ENCODE assay signal across 1 cellular context in the genomic region with DNA sequence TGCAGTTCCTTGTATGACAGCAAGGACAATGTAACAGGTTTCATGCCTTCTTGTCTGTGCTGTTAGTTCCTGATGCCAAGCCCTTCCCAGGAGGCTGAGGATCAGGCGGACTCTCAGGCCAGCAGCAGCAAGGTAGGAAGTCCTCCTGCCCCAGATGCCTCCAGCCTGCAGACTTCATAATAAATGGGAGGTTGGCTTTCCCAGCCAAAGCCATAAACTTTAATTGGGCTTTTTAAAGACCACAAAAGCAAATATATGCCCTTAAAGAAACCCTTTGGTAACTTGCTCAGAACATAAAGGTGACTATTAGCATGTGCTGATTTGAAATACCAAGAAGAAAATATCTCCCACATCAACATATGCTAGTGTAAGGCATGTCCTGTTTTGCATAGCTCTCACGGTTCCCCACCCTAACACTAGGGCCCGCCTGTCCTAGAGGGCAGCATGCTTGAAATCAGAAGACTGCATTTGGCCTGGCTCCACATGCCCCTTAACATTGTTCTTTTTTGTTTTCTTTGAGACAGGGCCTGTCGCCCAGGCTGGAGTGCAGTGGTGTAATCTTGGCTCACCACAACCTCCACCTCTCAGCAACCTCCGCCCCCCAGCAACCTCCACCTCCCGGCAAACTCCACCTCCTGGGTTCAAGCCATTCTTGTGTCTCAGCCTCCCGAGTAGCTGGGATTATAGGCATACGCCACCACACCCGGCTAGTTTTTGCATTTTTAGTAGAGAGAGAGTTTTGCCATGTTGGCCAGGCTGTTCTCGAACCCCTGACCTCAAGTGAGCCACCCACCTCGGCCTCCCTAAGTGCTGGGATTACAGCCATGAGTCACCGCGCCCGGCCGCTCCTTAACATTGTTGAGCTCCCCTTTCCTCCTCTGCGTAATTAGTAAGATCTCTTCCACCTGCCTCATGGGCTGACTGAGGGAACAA.
TF ChIP-seq lines count a peak whose summit lies in the region.

No MANE protein-coding gene starts in this region.

TF ChIP-seq in GM23338, 12 proteins besides CTCF, POLR2A, EP300 and RAD21 (continued from another document):
- TF ChIP-seq, protein P1, sequence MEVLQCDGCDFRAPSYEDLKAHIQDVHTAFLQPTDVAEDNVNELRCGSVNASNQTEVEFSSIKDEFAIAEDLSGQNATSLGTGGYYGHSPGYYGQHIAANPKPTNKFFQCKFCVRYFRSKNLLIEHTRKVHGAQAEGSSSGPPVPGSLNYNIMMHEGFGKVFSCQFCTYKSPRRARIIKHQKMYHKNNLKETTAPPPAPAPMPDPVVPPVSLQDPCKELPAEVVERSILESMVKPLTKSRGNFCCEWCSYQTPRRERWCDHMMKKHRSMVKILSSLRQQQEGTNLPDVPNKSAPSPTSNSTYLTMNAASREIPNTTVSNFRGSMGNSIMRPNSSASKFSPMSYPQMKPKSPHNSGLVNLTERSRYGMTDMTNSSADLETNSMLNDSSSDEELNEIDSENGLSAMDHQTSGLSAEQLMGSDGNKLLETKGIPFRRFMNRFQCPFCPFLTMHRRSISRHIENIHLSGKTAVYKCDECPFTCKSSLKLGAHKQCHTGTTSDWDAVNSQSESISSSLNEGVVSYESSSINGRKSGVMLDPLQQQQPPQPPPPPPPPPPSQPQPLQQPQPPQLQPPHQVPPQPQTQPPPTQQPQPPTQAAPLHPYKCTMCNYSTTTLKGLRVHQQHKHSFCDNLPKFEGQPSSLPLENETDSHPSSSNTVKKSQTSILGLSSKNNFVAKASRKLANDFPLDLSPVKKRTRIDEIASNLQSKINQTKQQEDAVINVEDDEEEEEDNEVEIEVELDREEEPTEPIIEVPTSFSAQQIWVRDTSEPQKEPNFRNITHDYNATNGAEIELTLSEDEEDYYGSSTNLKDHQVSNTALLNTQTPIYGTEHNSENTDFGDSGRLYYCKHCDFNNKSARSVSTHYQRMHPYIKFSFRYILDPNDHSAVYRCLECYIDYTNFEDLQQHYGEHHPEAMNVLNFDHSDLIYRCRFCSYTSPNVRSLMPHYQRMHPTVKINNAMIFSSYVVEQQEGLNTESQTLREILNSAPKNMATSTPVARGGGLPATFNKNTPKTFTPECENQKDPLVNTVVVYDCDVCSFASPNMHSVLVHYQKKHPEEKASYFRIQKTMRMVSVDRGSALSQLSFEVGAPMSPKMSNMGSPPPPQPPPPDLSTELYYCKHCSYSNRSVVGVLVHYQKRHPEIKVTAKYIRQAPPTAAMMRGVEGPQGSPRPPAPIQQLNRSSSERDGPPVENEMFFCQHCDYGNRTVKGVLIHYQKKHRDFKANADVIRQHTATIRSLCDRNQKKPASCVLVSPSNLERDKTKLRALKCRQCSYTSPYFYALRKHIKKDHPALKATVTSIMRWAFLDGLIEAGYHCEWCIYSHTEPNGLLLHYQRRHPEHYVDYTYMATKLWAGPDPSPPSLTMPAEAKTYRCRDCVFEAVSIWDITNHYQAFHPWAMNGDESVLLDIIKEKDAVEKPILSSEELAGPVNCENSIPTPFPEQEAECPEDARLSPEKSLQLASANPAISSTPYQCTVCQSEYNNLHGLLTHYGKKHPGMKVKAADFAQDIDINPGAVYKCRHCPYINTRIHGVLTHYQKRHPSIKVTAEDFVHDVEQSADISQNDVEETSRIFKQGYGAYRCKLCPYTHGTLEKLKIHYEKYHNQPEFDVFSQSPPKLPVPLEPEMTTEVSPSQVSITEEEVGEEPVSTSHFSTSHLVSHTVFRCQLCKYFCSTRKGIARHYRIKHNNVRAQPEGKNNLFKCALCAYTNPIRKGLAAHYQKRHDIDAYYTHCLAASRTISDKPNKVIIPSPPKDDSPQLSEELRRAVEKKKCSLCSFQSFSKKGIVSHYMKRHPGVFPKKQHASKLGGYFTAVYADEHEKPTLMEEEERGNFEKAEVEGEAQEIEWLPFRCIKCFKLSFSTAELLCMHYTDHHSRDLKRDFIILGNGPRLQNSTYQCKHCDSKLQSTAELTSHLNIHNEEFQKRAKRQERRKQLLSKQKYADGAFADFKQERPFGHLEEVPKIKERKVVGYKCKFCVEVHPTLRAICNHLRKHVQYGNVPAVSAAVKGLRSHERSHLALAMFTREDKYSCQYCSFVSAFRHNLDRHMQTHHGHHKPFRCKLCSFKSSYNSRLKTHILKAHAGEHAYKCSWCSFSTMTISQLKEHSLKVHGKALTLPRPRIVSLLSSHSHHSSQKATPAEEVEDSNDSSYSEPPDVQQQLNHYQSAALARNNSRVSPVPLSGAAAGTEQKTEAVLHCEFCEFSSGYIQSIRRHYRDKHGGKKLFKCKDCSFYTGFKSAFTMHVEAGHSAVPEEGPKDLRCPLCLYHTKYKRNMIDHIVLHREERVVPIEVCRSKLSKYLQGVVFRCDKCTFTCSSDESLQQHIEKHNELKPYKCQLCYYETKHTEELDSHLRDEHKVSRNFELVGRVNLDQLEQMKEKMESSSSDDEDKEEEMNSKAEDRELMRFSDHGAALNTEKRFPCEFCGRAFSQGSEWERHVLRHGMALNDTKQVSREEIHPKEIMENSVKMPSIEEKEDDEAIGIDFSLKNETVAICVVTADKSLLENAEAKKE (CRISPR knock-in tag; IDR thresholded peaks at IDR 0.05): no peak
- TF ChIP-seq CREB1 (CRISPR knock-in tag; IDR thresholded peaks at IDR 0.05; ENCODE audit: low read depth) (no peak), ZNF331 (CRISPR knock-in tag; IDR thresholded peaks at IDR 0.05; ENCODE audit: low read depth) (no peak), EZH2phosphoT487 (IDR thresholded peaks at IDR 0.05; ENCODE audit: unreplicated experiment) (no peak)
- TF ChIP-seq, protein P2, sequence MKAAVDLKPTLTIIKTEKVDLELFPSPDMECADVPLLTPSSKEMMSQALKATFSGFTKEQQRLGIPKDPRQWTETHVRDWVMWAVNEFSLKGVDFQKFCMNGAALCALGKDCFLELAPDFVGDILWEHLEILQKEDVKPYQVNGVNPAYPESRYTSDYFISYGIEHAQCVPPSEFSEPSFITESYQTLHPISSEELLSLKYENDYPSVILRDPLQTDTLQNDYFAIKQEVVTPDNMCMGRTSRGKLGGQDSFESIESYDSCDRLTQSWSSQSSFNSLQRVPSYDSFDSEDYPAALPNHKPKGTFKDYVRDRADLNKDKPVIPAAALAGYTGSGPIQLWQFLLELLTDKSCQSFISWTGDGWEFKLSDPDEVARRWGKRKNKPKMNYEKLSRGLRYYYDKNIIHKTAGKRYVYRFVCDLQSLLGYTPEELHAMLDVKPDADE (IDR thresholded peaks at IDR 0.05): no peak
TF ChIP-seq in GM23338: peak in this region for 0.
